In genomic region chr22:36528795-36529718, GRCh38 we compare ENCODE assay signal across 8 cellular contexts. TPM values are rescaled to one million over a fixed set of nuclear protein-coding genes. Genes with fewer than 3 reads are reported as not detected.
DNase-seq lines count a peak whose midpoint lies in the region; ATAC-seq lines count a peak whose summit lies in the region.

Gene EIF3D (minus strand): TSS chr22:36529166. CDS start chr22:36526121, 3,045 bp downstream.

- peaks cover 6 to 11% (median 8%) of the 10 kb centered on the region in 3 donors for H3K27me3 Mint-ChIP-seq in immature natural killer cell (ENCODE audit: low read depth in 3 of 3)

- H3K4me1 Mint-ChIP-seq in immature natural killer cell = peaks cover 25 to 39% of the 10 kb centered on the region in 2 donors

- DNase-seq in AG08395 (ENCODE audit: low spot score) (peak; percentile 96), NCI-H345 treated with DMSO at 0.1 percent for 48 hours (lab: John Stamatoyannopoulos, UW; ENCODE audit: unreplicated experiment) (peak; percentile 98), immature natural killer cell (peak; percentile 99), smooth muscle cell of the brain vasculature (ENCODE audit: low read depth, low spot score) (peak; percentile 98)
- peak; percentile 94 to 97 (median 97) for DNase-seq in activated CD4-positive, CD25-positive, alpha-beta regulatory T cell (lab: John Stamatoyannopoulos, UW)
- DNase-seq in central memory CD4-positive, alpha-beta T cell = peak; percentile 99

- no peaks in the 10 kb centered on the region for H3K9me3 Mint-ChIP-seq in immature natural killer cell

- H3K36me3 Mint-ChIP-seq in immature natural killer cell = peaks cover 16 to 22% (median 18%) of the 10 kb centered on the region in 3 donors

- H3K4me3 Mint-ChIP-seq in immature natural killer cell = peak within 1 kb of the TSS; percentile 96 to 98 (median 97)

- ATAC-seq in GM19023 (IDR thresholded peaks at IDR 0.05; ENCODE audit: unreplicated experiment) (peak; percentile 88), HG03280 (IDR thresholded peaks at IDR 0.05; ENCODE audit: unreplicated experiment) (peak; percentile 92)

- peak within 1 kb of the TSS; percentile 97 to 100 (median 98) for H3K27ac Mint-ChIP-seq in immature natural killer cell

RNA-seq across cellular contexts. Expression of gene EIF3D, which starts in this region (rescaled TPM):
- polyA plus RNA-seq in immature natural killer cell = 100 to 1,000 TPM in 2 of 3 donors, 10 to 100 TPM in 1; 95.1 to 155 (median 124) TPM

Comparison
In these comparisons a context has a peak if more than half of its experiments do, and no peak if none do; other contexts are left out.
1. Peak in every context shown above with its lines: DNase-seq and ATAC-seq.